In genomic region chr11:3977078-3977477, GRCh38 we compare ENCODE assay signal across 1 cellular context.
TF ChIP-seq lines count a peak whose summit lies in the region.

No MANE protein-coding gene starts in this region.

TF ChIP-seq in K562, 482 proteins besides CTCF, POLR2A, EP300 and RAD21 (continued from another document and continues in another):
- TF ChIP-seq E4F1 (CRISPR knock-in tag; IDR thresholded peaks at IDR 0.05; ENCODE audit: borderline replicate concordance) (no peak), NELFE (IDR thresholded peaks at IDR 0.05; ENCODE audit: insufficient read depth, insufficient read length) (no peak), MYNN (IDR thresholded peaks at IDR 0.05) (no peak), MYNN (CRISPR knock-in tag; IDR thresholded peaks at IDR 0.05) (no peak), MXI1 (IDR thresholded peaks at IDR 0.05; ENCODE audit: low read depth, low read length) (no peak), SMARCA4 (IDR thresholded peaks at IDR 0.05) (peak; percentile 32; the same call in 1 of the 2 replicates), SMAD1 (IDR thresholded peaks at IDR 0.05; ENCODE audit: low read depth, low read length, partially characterized antibody) (no peak), NFE2 (IDR thresholded peaks at IDR 0.05; ENCODE audit: low read depth) (peak; percentile 72), CHD1 (IDR thresholded peaks at IDR 0.05; ENCODE audit: low read length) (no peak), ATF7 (IDR thresholded peaks at IDR 0.05) (no peak), ZNF584 (CRISPR knock-in tag; IDR thresholded peaks at IDR 0.05; ENCODE audit: low read depth) (no peak), PKNOX1 (IDR thresholded peaks at IDR 0.05) (peak; percentile 39; the same call in 1 of the 2 replicates), SRSF1 (IDR thresholded peaks at IDR 0.05; ENCODE audit: low read depth, low read length) (no peak), ZNF277 (CRISPR knock-in tag; IDR thresholded peaks at IDR 0.05; ENCODE audit: borderline replicate concordance) (no peak), ZNF316 (IDR thresholded peaks at IDR 0.05) (peak; percentile 48), ZNF121 (CRISPR knock-in tag; conservative IDR thresholded peaks at IDR 0.05) (no peak), BCOR (IDR thresholded peaks at IDR 0.05) (no peak), NCOR1 (IDR thresholded peaks at IDR 0.05) (peak; percentile 32; the same call in 1 of the 2 replicates), NUFIP1 (IDR thresholded peaks at IDR 0.05; ENCODE audit: partially characterized antibody) (no peak), ZNF57 (CRISPR knock-in tag; IDR thresholded peaks at IDR 0.05) (no peak), ZBTB49 (CRISPR knock-in tag; IDR thresholded peaks at IDR 0.05; ENCODE audit: borderline replicate concordance) (no peak), MTA3 (IDR thresholded peaks at IDR 0.05; ENCODE audit: borderline replicate concordance) (no peak), ZC3H11A (IDR thresholded peaks at IDR 0.05; ENCODE audit: low read depth, low read length) (no peak), RBM14 (IDR thresholded peaks at IDR 0.05; ENCODE audit: borderline replicate concordance, insufficient read depth, low read depth, low read length) (no peak), IFI16 (CRISPR knock-in tag; IDR thresholded peaks at IDR 0.05) (no peak), HMG20A (CRISPR knock-in tag; conservative IDR thresholded peaks at IDR 0.05) (no peak), MEF2A (IDR thresholded peaks at IDR 0.05; ENCODE audit: control insufficient read depth, low read depth, low read length) (no peak), RFX5 (IDR thresholded peaks at IDR 0.05; ENCODE audit: low read depth, low read length) (no peak), BRD4 (IDR thresholded peaks at IDR 0.05) (no peak), POLR2AphosphoS5 (IDR thresholded peaks at IDR 0.05; ENCODE audit: control insufficient read depth, insufficient read depth, low read depth, low read length) (no peak), E2F6 (IDR thresholded peaks at IDR 0.05; ENCODE audit: borderline replicate concordance in 1 of 2, extremely low read depth in 1 of 2, insufficient read depth in 1 of 2, insufficient read length in 1 of 2, low read depth in 1 of 2, low read length in 1 of 2, poor library complexity in 1 of 2, severe bottlenecking in 1 of 2) (no peak), SNIP1 (IDR thresholded peaks at IDR 0.05; ENCODE audit: low read depth) (no peak), TAF15 (IDR thresholded peaks at IDR 0.05; ENCODE audit: low read depth, low read length) (no peak), FOXP1 (CRISPR knock-in tag; IDR thresholded peaks at IDR 0.05) (no peak), STAT5A (IDR thresholded peaks at IDR 0.05; ENCODE audit: borderline replicate concordance, low read length) (no peak), GTF2A2 (tag; IDR thresholded peaks at IDR 0.05) (no peak), ZNF830 (CRISPR knock-in tag; IDR thresholded peaks at IDR 0.05) (no peak), ZNF311 (CRISPR knock-in tag; IDR thresholded peaks at IDR 0.05) (no peak), FUS (optimal IDR thresholded peaks at IDR 0.05; ENCODE audit: low read depth, low read length) (no peak)
- TF ChIP-seq, protein P1, sequence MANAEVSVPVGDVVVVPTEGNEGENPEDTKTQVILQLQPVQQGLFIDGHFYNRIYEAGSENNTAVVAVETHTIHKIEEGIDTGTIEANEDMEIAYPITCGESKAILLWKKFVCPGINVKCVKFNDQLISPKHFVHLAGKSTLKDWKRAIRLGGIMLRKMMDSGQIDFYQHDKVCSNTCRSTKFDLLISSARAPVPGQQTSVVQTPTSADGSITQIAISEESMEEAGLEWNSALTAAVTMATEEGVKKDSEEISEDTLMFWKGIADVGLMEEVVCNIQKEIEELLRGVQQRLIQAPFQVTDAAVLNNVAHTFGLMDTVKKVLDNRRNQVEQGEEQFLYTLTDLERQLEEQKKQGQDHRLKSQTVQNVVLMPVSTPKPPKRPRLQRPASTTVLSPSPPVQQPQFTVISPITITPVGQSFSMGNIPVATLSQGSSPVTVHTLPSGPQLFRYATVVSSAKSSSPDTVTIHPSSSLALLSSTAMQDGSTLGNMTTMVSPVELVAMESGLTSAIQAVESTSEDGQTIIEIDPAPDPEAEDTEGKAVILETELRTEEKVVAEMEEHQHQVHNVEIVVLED (CRISPR knock-in tag; IDR thresholded peaks at IDR 0.05) = no peak
- TF ChIP-seq, protein P2, sequence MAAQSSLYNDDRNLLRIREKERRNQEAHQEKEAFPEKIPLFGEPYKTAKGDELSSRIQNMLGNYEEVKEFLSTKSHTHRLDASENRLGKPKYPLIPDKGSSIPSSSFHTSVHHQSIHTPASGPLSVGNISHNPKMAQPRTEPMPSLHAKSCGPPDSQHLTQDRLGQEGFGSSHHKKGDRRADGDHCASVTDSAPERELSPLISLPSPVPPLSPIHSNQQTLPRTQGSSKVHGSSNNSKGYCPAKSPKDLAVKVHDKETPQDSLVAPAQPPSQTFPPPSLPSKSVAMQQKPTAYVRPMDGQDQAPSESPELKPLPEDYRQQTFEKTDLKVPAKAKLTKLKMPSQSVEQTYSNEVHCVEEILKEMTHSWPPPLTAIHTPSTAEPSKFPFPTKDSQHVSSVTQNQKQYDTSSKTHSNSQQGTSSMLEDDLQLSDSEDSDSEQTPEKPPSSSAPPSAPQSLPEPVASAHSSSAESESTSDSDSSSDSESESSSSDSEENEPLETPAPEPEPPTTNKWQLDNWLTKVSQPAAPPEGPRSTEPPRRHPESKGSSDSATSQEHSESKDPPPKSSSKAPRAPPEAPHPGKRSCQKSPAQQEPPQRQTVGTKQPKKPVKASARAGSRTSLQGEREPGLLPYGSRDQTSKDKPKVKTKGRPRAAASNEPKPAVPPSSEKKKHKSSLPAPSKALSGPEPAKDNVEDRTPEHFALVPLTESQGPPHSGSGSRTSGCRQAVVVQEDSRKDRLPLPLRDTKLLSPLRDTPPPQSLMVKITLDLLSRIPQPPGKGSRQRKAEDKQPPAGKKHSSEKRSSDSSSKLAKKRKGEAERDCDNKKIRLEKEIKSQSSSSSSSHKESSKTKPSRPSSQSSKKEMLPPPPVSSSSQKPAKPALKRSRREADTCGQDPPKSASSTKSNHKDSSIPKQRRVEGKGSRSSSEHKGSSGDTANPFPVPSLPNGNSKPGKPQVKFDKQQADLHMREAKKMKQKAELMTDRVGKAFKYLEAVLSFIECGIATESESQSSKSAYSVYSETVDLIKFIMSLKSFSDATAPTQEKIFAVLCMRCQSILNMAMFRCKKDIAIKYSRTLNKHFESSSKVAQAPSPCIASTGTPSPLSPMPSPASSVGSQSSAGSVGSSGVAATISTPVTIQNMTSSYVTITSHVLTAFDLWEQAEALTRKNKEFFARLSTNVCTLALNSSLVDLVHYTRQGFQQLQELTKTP (IDR thresholded peaks at IDR 0.05; ENCODE audit: low read depth in 1 of 2, partially characterized antibody in 2 of 2) = no peak
- TF ChIP-seq, protein P3, sequence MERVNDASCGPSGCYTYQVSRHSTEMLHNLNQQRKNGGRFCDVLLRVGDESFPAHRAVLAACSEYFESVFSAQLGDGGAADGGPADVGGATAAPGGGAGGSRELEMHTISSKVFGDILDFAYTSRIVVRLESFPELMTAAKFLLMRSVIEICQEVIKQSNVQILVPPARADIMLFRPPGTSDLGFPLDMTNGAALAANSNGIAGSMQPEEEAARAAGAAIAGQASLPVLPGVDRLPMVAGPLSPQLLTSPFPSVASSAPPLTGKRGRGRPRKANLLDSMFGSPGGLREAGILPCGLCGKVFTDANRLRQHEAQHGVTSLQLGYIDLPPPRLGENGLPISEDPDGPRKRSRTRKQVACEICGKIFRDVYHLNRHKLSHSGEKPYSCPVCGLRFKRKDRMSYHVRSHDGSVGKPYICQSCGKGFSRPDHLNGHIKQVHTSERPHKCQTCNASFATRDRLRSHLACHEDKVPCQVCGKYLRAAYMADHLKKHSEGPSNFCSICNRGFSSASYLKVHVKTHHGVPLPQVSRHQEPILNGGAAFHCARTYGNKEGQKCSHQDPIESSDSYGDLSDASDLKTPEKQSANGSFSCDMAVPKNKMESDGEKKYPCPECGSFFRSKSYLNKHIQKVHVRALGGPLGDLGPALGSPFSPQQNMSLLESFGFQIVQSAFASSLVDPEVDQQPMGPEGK (CRISPR knock-in tag; IDR thresholded peaks at IDR 0.05; ENCODE audit: borderline replicate concordance) = no peak
- TF ChIP-seq, protein P4, sequence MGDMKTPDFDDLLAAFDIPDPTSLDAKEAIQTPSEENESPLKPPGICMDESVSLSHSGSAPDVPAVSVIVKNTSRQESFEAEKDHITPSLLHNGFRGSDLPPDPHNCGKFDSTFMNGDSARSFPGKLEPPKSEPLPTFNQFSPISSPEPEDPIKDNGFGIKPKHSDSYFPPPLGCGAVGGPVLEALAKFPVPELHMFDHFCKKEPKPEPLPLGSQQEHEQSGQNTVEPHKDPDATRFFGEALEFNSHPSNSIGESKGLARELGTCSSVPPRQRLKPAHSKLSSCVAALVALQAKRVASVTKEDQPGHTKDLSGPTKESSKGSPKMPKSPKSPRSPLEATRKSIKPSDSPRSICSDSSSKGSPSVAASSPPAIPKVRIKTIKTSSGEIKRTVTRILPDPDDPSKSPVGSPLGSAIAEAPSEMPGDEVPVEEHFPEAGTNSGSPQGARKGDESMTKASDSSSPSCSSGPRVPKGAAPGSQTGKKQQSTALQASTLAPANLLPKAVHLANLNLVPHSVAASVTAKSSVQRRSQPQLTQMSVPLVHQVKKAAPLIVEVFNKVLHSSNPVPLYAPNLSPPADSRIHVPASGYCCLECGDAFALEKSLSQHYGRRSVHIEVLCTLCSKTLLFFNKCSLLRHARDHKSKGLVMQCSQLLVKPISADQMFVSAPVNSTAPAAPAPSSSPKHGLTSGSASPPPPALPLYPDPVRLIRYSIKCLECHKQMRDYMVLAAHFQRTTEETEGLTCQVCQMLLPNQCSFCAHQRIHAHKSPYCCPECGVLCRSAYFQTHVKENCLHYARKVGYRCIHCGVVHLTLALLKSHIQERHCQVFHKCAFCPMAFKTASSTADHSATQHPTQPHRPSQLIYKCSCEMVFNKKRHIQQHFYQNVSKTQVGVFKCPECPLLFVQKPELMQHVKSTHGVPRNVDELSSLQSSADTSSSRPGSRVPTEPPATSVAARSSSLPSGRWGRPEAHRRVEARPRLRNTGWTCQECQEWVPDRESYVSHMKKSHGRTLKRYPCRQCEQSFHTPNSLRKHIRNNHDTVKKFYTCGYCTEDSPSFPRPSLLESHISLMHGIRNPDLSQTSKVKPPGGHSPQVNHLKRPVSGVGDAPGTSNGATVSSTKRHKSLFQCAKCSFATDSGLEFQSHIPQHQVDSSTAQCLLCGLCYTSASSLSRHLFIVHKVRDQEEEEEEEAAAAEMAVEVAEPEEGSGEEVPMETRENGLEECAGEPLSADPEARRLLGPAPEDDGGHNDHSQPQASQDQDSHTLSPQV (IDR thresholded peaks at IDR 0.05) = peak; percentile 30; the same call in 1 of the 2 replicates
